9 cellular contexts compared by ENCODE assay signal in genomic region chr4:85370400-85371032, GRCh38.
DNase-seq lines count a peak whose midpoint lies in the region; ATAC-seq and TF ChIP-seq lines count a peak whose summit lies in the region.
"Had no signal": no experiment of that assay in that cellular context is flagged by ENCODE, and none has a peak within 500 bp of the region (broad histone marks: within the 10 kb centered on the region; RNA-seq: fewer than 3 reads in every experiment).

No MANE protein-coding gene starts in this region.

- no peaks in the 10 kb centered on the region for H3K9me2 ChIP-seq in OCI-LY1 (ENCODE audit: low read depth, low read length)

- H3K27ac Mint-ChIP-seq in mesothelial cell of epicardium, result no peak overlapping the region
- H3K27ac Mint-ChIP-seq: CD4-positive, CD25-positive, alpha-beta regulatory T cell had no signal

- no peak overlapping the region for H3K4me3 Mint-ChIP-seq in mesothelial cell of epicardium
- H3K4me3 Mint-ChIP-seq: CD4-positive, CD25-positive, alpha-beta regulatory T cell had no signal

- intact Hi-C loops in dorsolateral prefrontal cortex (cut with DNase I), result loop anchor here in 1 of 2 donors (10.0 kb wide), 1 partner anchor 226 kb away; no protein-coding TSS in a partner anchor

- 0 out of 2 replicates have a peak overlapping the region, but pooled peaks have one; percentile 4 for H2AFZ ChIP-seq in OCI-LY1 (ENCODE audit: low read length)

- peaks cover 3% of the 10 kb centered on the region for H3K4me1 Mint-ChIP-seq in mesothelial cell of epicardium
- H3K4me1 Mint-ChIP-seq: CD4-positive, CD25-positive, alpha-beta regulatory T cell had no signal

- H3K4me3 ChIP-seq in OCI-LY1 (ENCODE audit: low read depth, low read length, poor library complexity, severe bottlenecking) (no peak overlapping the region), dorsolateral prefrontal cortex (no peak overlapping the region)

- H3K27me3 ChIP-seq in OCI-LY1 (ENCODE audit: insufficient read depth, low read length), result no peaks in the 10 kb centered on the region
- no peaks in the 10 kb centered on the region for H3K27me3 ChIP-seq in dorsolateral prefrontal cortex

- no peaks in the 10 kb centered on the region for H3K36me3 Mint-ChIP-seq in mesothelial cell of epicardium
- H3K36me3 Mint-ChIP-seq: CD4-positive, CD25-positive, alpha-beta regulatory T cell had no signal

- H3K79me2 ChIP-seq in OCI-LY1 (ENCODE audit: insufficient read depth, low read length), result no peaks in the 10 kb centered on the region

- no peaks in the 10 kb centered on the region for H3K9me3 Mint-ChIP-seq in mesothelial cell of epicardium

- peak; percentile 88 for TF ChIP-seq CTCF in OCI-LY1 (IDR thresholded peaks at IDR 0.05; ENCODE audit: low read length)
- peak in 54 of 56 donors; percentile 16 to 73 (median 59) for TF ChIP-seq CTCF in dorsolateral prefrontal cortex (IDR thresholded peaks at IDR 0.05 in 54 of 56, conservative IDR thresholded peaks at IDR 0.05 in 2 of 56; ENCODE audit: low read depth in 1 of 56, partially characterized antibody in 56 of 56)
- TF ChIP-seq CTCF in mesothelial cell of epicardium (IDR thresholded peaks at IDR 0.05; ENCODE audit: unreplicated experiment), result peak; percentile 30

- no peaks in the 10 kb centered on the region for H3F3A ChIP-seq in OCI-LY1 (ENCODE audit: insufficient read depth, low read length)

- H3K36me3 ChIP-seq in OCI-LY1 (ENCODE audit: insufficient read depth, low read length), result no peaks in the 10 kb centered on the region

- peak overlapping the region; percentile 86 for H3K27ac ChIP-seq in OCI-LY1 (ENCODE audit: low read depth, low read length, poor library complexity, severe bottlenecking)
- peak overlapping the region in 1 of 59 donors; percentile 49 for H3K27ac ChIP-seq in dorsolateral prefrontal cortex

- peaks cover 42% of the 10 kb centered on the region for H3K4me1 ChIP-seq in OCI-LY1 (ENCODE audit: insufficient read depth, low read length, severe bottlenecking)

- peak; percentile 12 for DNase-seq in NCI-H2107 treated with DMSO at 0.1 percent for 48 hours (lab: John Stamatoyannopoulos, UW; ENCODE audit: unreplicated experiment)
- DNase-seq in NCI-H2107 (lab: John Stamatoyannopoulos, UW), result no peak
- peak in 4 of 10 donors; percentile 27 to 38 (median 30) for DNase-seq in dorsolateral prefrontal cortex
- no peak for DNase-seq in mesothelial cell of epicardium (ENCODE audit: low spot score in 2 of 2, unreplicated experiment in 2 of 2)
- no peak for DNase-seq in GOT3 (lab: John Stamatoyannopoulos, UW)

- no peaks in the 10 kb centered on the region for H4K20me1 ChIP-seq in OCI-LY1 (ENCODE audit: insufficient read depth, low read length)

- peak overlapping the region; percentile 38; the same call in 1 of the 2 replicates for H3K4me2 ChIP-seq in OCI-LY1 (ENCODE audit: low read length)

- H3K27me3 Mint-ChIP-seq in mesothelial cell of epicardium (ENCODE audit: low read depth), result no peaks in the 10 kb centered on the region
- H3K27me3 Mint-ChIP-seq: CD4-positive, CD25-positive, alpha-beta regulatory T cell had no signal

- peak; percentile 89 for ATAC-seq in GM19467 (IDR thresholded peaks at IDR 0.05; ENCODE audit: unreplicated experiment)
- peak; percentile 95 for ATAC-seq in HG03432 (IDR thresholded peaks at IDR 0.05; ENCODE audit: unreplicated experiment)

- H3K9ac ChIP-seq in OCI-LY1 (ENCODE audit: low read length), result peak overlapping the region; percentile 17; the same call in 1 of the 2 replicates

- no peaks in the 10 kb centered on the region for H3K9me3 ChIP-seq in OCI-LY1 (ENCODE audit: low read length)

Comparison
In these comparisons a context has a peak if more than half of its experiments do, and no peak if none do; other contexts are left out.
1. CTCF ChIP-seq: peak in every context shown above with its lines; median percentile 88 in OCI-LY1; 59 in dorsolateral prefrontal cortex; 30 in mesothelial cell of epicardium.